In genomic region chr15:55859681-55860080, GRCh38 we compare ENCODE assay signal across 15 cellular contexts.
A peak's percentile ranks its signal among the peaks of the same experiment; 100 is the strongest.
DNase-seq lines count a peak whose midpoint lies in the region; ATAC-seq, FAIRE-seq and TF ChIP-seq lines count a peak whose summit lies in the region.
"Had no signal": no experiment of that assay in that cellular context is flagged by ENCODE, and none has a peak within 500 bp of the region (broad histone marks: within the 10 kb centered on the region; RNA-seq: fewer than 3 reads in every experiment).

No MANE protein-coding gene starts in this region.

- TF ChIP-seq CTCF in AG10803 (conservative IDR thresholded peaks at IDR 0.05; ENCODE audit: low read length), result no peak
- TF ChIP-seq CTCF in choroid plexus epithelial cell (conservative IDR thresholded peaks at IDR 0.05; ENCODE audit: low read depth, low read length), result no peak

- no peak for FAIRE-seq in HTR-8/SVneo (lab: Jason Lieb, UNC)

- no peak for ATAC-seq in GM21576 (IDR thresholded peaks at IDR 0.05; ENCODE audit: unreplicated experiment)
- ATAC-seq: GM23338 had no signal

- DNase-seq in AG10803 (ENCODE audit: low read depth) (peak; percentile 48), M059J (ENCODE audit: low read depth) (peak; percentile 4), choroid plexus epithelial cell (ENCODE audit: low read depth) (peak; percentile 18), myocyte (ENCODE audit: low read depth) (peak; percentile 43), C1 segment of cervical spinal cord (lab: John Stamatoyannopoulos, UW) (no peak), HTR-8/SVneo (ENCODE audit: insufficient read length, low spot score) (no peak)
- DNase-seq: 8988T; CD4-positive, alpha-beta T cell; DMS153; DND-41; GDM1; H7 had no signal

- no peak overlapping the region for H3K4me3 ChIP-seq in AG10803 (ENCODE audit: low read length)
- no peak overlapping the region for H3K4me3 ChIP-seq in choroid plexus epithelial cell (ENCODE audit: low read depth, low read length)
- H3K4me3 ChIP-seq: BLaER1 treated with 17β-estradiol and CSF1 and Interleukin-3, amounts not matched to agents 10 nM and 100 nM; GM23338 had no signal

Comparison
In these comparisons a context has a peak if more than half of its experiments do, and no peak if none do; other contexts are left out.
1. DNase-seq: peak in AG10803 (single experiment), M059J (single experiment), choroid plexus epithelial cell (single experiment) and myocyte (single experiment); none in C1 segment of cervical spinal cord (0 of 14) and HTR-8/SVneo (single experiment).